Comparison of ENCODE assay signal across 17 cellular contexts in genomic region chr3:124858275-124858674, GRCh38. TPM values are rescaled to one million over a fixed set of nuclear protein-coding genes. Genes with fewer than 3 reads are reported as not detected.
DNase-seq lines count a peak whose midpoint lies in the region; ATAC-seq, FAIRE-seq and TF ChIP-seq lines count a peak whose summit lies in the region.
"Had no signal": no experiment of that assay in that cellular context is flagged by ENCODE, and none has a peak within 500 bp of the region (broad histone marks: within the 10 kb centered on the region; RNA-seq: fewer than 3 reads in every experiment).

No MANE protein-coding gene starts in this region.

- POLR2A ChIA-PET in K562 (lab: Yijun Ruan, JAX) = no interaction called here
- POLR2A ChIA-PET in activated CD8-positive, alpha-beta T cell treated with anti-CD3 and anti-CD28 coated beads for 36 hours (lab: Charles Lee) = no interaction called here

- 58 to 68% methylated on average over 1 of the region's 1 CpG for WGBS in heart right ventricle, 2 donors
- 47% methylated on average over 1 of the region's 1 CpG for WGBS in K562 (ENCODE audit: insufficient coverage, low coverage, missing lambda C conversion rate)
- WGBS in hepatocyte (ENCODE audit: low lambda C conversion rate, missing lambda C conversion rate) = 82% methylated on average over 1 of the region's 1 CpG

- TF ChIP-seq CTCF in heart right ventricle (IDR thresholded peaks at IDR 0.05) = no peak
- no peak for TF ChIP-seq CTCF in K562 (IDR thresholded peaks at IDR 0.05 in 2 of 3, conservative IDR thresholded peaks at IDR 0.05 in 1 of 3; ENCODE audit: insufficient read depth in 2 of 3, low read depth in 1 of 3, low read length in 3 of 3)
- TF ChIP-seq CTCF in hepatocyte (IDR thresholded peaks at IDR 0.05; ENCODE audit: poor library complexity) = no peak
- no peak for TF ChIP-seq CTCF in activated CD8-positive, alpha-beta T cell treated with anti-CD3 and anti-CD28 coated beads for 36 hours (IDR thresholded peaks at IDR 0.05)

- FAIRE-seq in K562 (lab: Jason Lieb, UNC) = no peak
- peak; percentile 27 for FAIRE-seq in urothelium cell line (lab: Jason Lieb, UNC)
- FAIRE-seq: endometrium had no signal

- intact Hi-C loops in heart right ventricle (cut with DNase I) (no loop called here), Right ventricle myocardium inferior (cut with DNase I) (no loop called here), K562 (cut with micrococcal nuclease) (no loop called here)
- intact Hi-C loops in activated CD8-positive, alpha-beta T cell treated with anti-CD3 and anti-CD28 coated beads for 36 hours (cut with micrococcal nuclease) = no loop called here

- H3K9me2 ChIP-seq in hepatocyte (replicated peaks; ENCODE audit: insufficient read depth) = no peaks in the 10 kb centered on the region

- H3K4me3 ChIP-seq in heart right ventricle (no peak overlapping the region), K562 (no peak overlapping the region), hepatocyte (no peak overlapping the region)
- H3K4me3 ChIP-seq: lung had no signal

- CTCF ChIA-PET in K562 (lab: Yijun Ruan, JAX; ENCODE audit: low intra/inter-chr PET ratio) = no interaction called here
- CTCF ChIA-PET in activated CD8-positive, alpha-beta T cell treated with anti-CD3 and anti-CD28 coated beads for 36 hours (lab: Charles Lee) = interaction anchor here (1.6 to 2.2 kb wide), 2 partner anchors 23 to 97 kb away, joined by 4 to 5 read pairs; no protein-coding TSS in a partner anchor

- ATAC-seq in heart right ventricle (peak in 1 of 8 donors; percentile 1), Right ventricle myocardium inferior (no peak), K562 (no peak)
- no peak for ATAC-seq in activated CD8-positive, alpha-beta T cell treated with anti-CD3 and anti-CD28 coated beads for 36 hours

- H3K27me3 ChIP-seq in heart right ventricle (no peaks in the 10 kb centered on the region), K562 (ENCODE audit: control insufficient read depth in 2 of 2, insufficient read depth in 2 of 2, low read length in 2 of 2) (no peaks in the 10 kb centered on the region), hepatocyte (no peaks in the 10 kb centered on the region)

- no peak overlapping the region for H3K9ac ChIP-seq in K562 (ENCODE audit: insufficient read depth in 1 of 2, low read depth in 2 of 2, low read length in 2 of 2)
- H3K9ac ChIP-seq: KMS-11 had no signal

- H3K4me1 ChIP-seq in heart right ventricle (peaks cover 8 to 61% (median 45%) of the 10 kb centered on the region in 9 donors), K562 (replicated peaks in 1 of 2; ENCODE audit: control insufficient read depth in 2 of 2, insufficient read depth in 2 of 2, low read length in 2 of 2) (peaks cover 0 to 3% of the 10 kb centered on the region in 2 experiments; a peak in 2 of 5 replicates), hepatocyte (ENCODE audit: insufficient read depth) (peaks cover 13% of the 10 kb centered on the region)
- H3K4me1 ChIP-seq: Caco-2 had no signal

- H3K9me1 ChIP-seq in K562 (ENCODE audit: control insufficient read depth, insufficient read depth, low read length) = no peaks in the 10 kb centered on the region

- in situ Hi-C loops in K562 (cut with MboI) = no loop called here

- H3K36me3 ChIP-seq in heart right ventricle = peaks cover 0 to 56% (median 11%) of the 10 kb centered on the region in 9 donors
- H3K36me3 ChIP-seq in K562 (ENCODE audit: control insufficient read depth, insufficient read depth, low read length) = no peaks in the 10 kb centered on the region
- no peaks in the 10 kb centered on the region for H3K36me3 ChIP-seq in hepatocyte (replicated peaks; ENCODE audit: insufficient read depth, low read depth)

- no peak overlapping the region for H3K27ac Mint-ChIP-seq in activated CD8-positive, alpha-beta T cell treated with anti-CD3 and anti-CD28 coated beads for 36 hours
- H3K27ac Mint-ChIP-seq: activated T-cell treated with anti-CD3 and anti-CD28 coated beads, Interleukin-2, amount 50 U/mL, for 24 hours had no signal

- no peaks in the 10 kb centered on the region for H3K36me3 Mint-ChIP-seq in activated CD8-positive, alpha-beta T cell treated with anti-CD3 and anti-CD28 coated beads for 36 hours (ENCODE audit: low read depth)

- no peak overlapping the region for H3K4me3 Mint-ChIP-seq in activated CD8-positive, alpha-beta T cell treated with anti-CD3 and anti-CD28 coated beads for 36 hours
- H3K4me3 Mint-ChIP-seq: activated T-cell treated with anti-CD3 and anti-CD28 coated beads, Interleukin-2, amount 50 U/mL, for 24 hours; neural crest cell had no signal

- H2AFZ ChIP-seq in K562 (ENCODE audit: low read depth, low read length) (no peak overlapping the region), hepatocyte (no peak overlapping the region)

- DNase-seq in heart right ventricle = no peak
- no peak for DNase-seq in Right ventricle myocardium inferior (ENCODE audit: missing footprints)
- DNase-seq in K562 (ENCODE audit: extremely low read depth in 1 of 4, low spot score in 3 of 4) = no peak
- DNase-seq in hepatocyte (ENCODE audit: low spot score) = no peak
- no peak for DNase-seq in urothelium cell line (ENCODE audit: low spot score)
- DNase-seq in activated CD8-positive, alpha-beta T cell treated with anti-CD3 and anti-CD28 coated beads for 36 hours = no peak
- no peak for DNase-seq in activated CD8-positive, alpha-beta memory T cell treated with anti-CD3 and anti-CD28 coated beads, Interleukin-2, amount 50 U/mL, for 4 hours
- DNase-seq in COR-L47 (lab: John Stamatoyannopoulos, UW) = no peak
- DNase-seq: activated CD4-positive, alpha-beta T cell treated with anti-CD3 and anti-CD28 coated beads for 48 hours; activated T-cell treated with anti-CD3 and anti-CD28 coated beads, Interleukin-2, amount 50 U/mL, for 24 hours; anterior cingulate cortex; Caco-2; T-helper 2 cell had no signal

- TF ChIP-seq EP300 in K562 (IDR thresholded peaks at IDR 0.05; ENCODE audit: low read length) = no peak

- H3K79me2 ChIP-seq in K562 (ENCODE audit: control insufficient read depth, insufficient read depth, low read length) (no peaks in the 10 kb centered on the region), hepatocyte (peaks cover 3% of the 10 kb centered on the region)

- no peak for TF ChIP-seq RAD21 in K562 (CRISPR knock-in tag; conservative IDR thresholded peaks at IDR 0.05 in 1 of 2, IDR thresholded peaks at IDR 0.05 in 1 of 2)

- BruUV-seq in K562 (replicated peaks; lab: Mats Ljungman, UMichigan) = no TSS peak

- H3K27me3 Mint-ChIP-seq in activated CD8-positive, alpha-beta T cell treated with anti-CD3 and anti-CD28 coated beads for 36 hours = peaks cover 6% of the 10 kb centered on the region

- no peak overlapping the region for H3K4me2 ChIP-seq in K562 (ENCODE audit: insufficient read depth, low read length)
- H3K4me2 ChIP-seq in hepatocyte = no peak overlapping the region
- H3K4me2 ChIP-seq: KMS-11 had no signal

- H3K27ac ChIP-seq in heart right ventricle = peak overlapping the region in 9 of 10 donors; percentile 21 to 75 (median 71)
- H3K27ac ChIP-seq in K562 (ENCODE audit: extremely low read depth, low read depth, low read length) = no peak overlapping the region
- H3K27ac ChIP-seq in hepatocyte = peak overlapping the region; percentile 42
- H3K27ac ChIP-seq: KMS-11 had no signal

- no peak for TF ChIP-seq POLR2A in K562 (conservative IDR thresholded peaks at IDR 0.05)

- H3K9me3 ChIP-seq in heart right ventricle = no peaks in the 10 kb centered on the region
- H3K9me3 ChIP-seq in K562 (replicated peaks; ENCODE audit: control insufficient read depth, insufficient read depth, low read depth, low read length) = no peaks in the 10 kb centered on the region
- no peaks in the 10 kb centered on the region for H3K9me3 ChIP-seq in hepatocyte (ENCODE audit: low read depth)
- H3K9me3 ChIP-seq: Caco-2 had no signal

- no peaks in the 10 kb centered on the region for H3K4me1 Mint-ChIP-seq in activated CD8-positive, alpha-beta T cell treated with anti-CD3 and anti-CD28 coated beads for 36 hours (ENCODE audit: low read depth)

- H3K9me3 Mint-ChIP-seq in activated CD8-positive, alpha-beta T cell treated with anti-CD3 and anti-CD28 coated beads for 36 hours = no peaks in the 10 kb centered on the region
- H3K9me3 Mint-ChIP-seq: activated T-cell treated with anti-CD3 and anti-CD28 coated beads, Interleukin-2, amount 50 U/mL, for 24 hours; neural crest cell had no signal

- H4K20me1 ChIP-seq in K562 (replicated peaks; ENCODE audit: control insufficient read depth, insufficient read depth, low read length) (no peaks in the 10 kb centered on the region), hepatocyte (ENCODE audit: insufficient read depth, poor library complexity, severe bottlenecking) (no peaks in the 10 kb centered on the region)

TF ChIP-seq in K562, 482 proteins besides CTCF, POLR2A, EP300 and RAD21 (continues in another document):
- TF ChIP-seq GTF2E2 (tag; IDR thresholded peaks at IDR 0.05) (no peak), TBL1XR1 (IDR thresholded peaks at IDR 0.05; ENCODE audit: low read length in 2 of 2) (no peak), ZNF316 (IDR thresholded peaks at IDR 0.05) (peak; percentile 60; the same call in 1 of the 2 replicates), ZNF282 (CRISPR knock-in tag; IDR thresholded peaks at IDR 0.05) (no peak), FOXA1 (IDR thresholded peaks at IDR 0.05; ENCODE audit: borderline replicate concordance) (no peak)

RNA-seq across cellular contexts. Expression of gene ITGB5, which starts 28.9 kb away (rescaled TPM):
- total RNA-seq in heart right ventricle (100 to 1,000 TPM in 6 of 10 donors, 10 to 100 TPM in 4; 72.2 to 154 (median 108) TPM), Right ventricle myocardium inferior (109 TPM), K562 (2014; rRNA removed) (16.2 and 23.0 TPM in 2 replicates), K562 (2014; rRNA removed; fragmentation: Illumina TruSeq; extraction: Trizol) (5.0 and 7.3 TPM in 2 replicates), K562 (2015; rRNA removed; fragmentation: Illumina TruSeq; extraction: Trizol) (2.1 and 2.6 TPM in 2 replicates), K562 (2021) (17.3 and 23.4 TPM in 2 replicates), hepatocyte (97.0 and 109 TPM in 2 replicates)
- polyA plus RNA-seq in heart right ventricle (100 to 1,000 TPM in 1 of 2 donors, 10 to 100 TPM in 1; 18.5 to 145 TPM), K562 (2011; rRNA removed) (32.7 and 46.8 TPM in 2 replicates), K562 (2014; fragmentation: Illumina TruSeq; extraction: Trizol) (9.9 and 13.4 TPM in 2 replicates), K562 (2014; fragmentation: Nextera tagmentation; extraction: Ambion mirVana) (1 to 10 TPM; 1.7 to 2.3 TPM), K562 (2014; rRNA removed) (13.6 and 16.4 TPM in 2 replicates), hepatocyte (103 and 113 TPM in 2 replicates)
- total RNA-seq in K562 (2011; cell fraction: chromatin; rRNA removed; ENCODE audit: low replicate concordance) = 44.6 and 111 TPM in 2 replicates
- 156 and 174 TPM in 2 replicates for total RNA-seq in K562 (2011; cell fraction: nucleolus; rRNA removed)
- total RNA-seq in K562 (2011; cell fraction: nucleoplasm; rRNA removed) = 97.9 and 116 TPM in 2 replicates
- 32.7 and 54.9 TPM in 2 replicates for polyA plus RNA-seq in K562 (2011; cell fraction: cytosol; rRNA removed)
- 27.1 and 62.6 TPM in 2 replicates for polyA plus RNA-seq in K562 (2011; cell fraction: nucleus; rRNA removed)
- polyA plus RNA-seq in K562 (2012) = 14.7 and 25.7 TPM in 2 replicates
- 21.7 and 62.1 TPM in 2 replicates for polyA minus RNA-seq in K562 (2011; rRNA and poly(A)+ RNA removed)
- polyA minus RNA-seq in K562 (2011; cell fraction: cytosol; rRNA and poly(A)+ RNA removed) = 25.3 and 52.3 TPM in 2 replicates
- 20.0 and 20.7 TPM in 2 replicates for polyA minus RNA-seq in K562 (2011; cell fraction: nucleus; rRNA and poly(A)+ RNA removed)
- total RNA-seq in activated CD8-positive, alpha-beta T cell treated with anti-CD3 and anti-CD28 coated beads for 36 hours = 1 to 10 TPM in 1 of 2 experiments, under 1 TPM in 1; 0.41 to 1.1 TPM
